13 cellular contexts compared by ENCODE assay signal in the genomic region with DNA sequence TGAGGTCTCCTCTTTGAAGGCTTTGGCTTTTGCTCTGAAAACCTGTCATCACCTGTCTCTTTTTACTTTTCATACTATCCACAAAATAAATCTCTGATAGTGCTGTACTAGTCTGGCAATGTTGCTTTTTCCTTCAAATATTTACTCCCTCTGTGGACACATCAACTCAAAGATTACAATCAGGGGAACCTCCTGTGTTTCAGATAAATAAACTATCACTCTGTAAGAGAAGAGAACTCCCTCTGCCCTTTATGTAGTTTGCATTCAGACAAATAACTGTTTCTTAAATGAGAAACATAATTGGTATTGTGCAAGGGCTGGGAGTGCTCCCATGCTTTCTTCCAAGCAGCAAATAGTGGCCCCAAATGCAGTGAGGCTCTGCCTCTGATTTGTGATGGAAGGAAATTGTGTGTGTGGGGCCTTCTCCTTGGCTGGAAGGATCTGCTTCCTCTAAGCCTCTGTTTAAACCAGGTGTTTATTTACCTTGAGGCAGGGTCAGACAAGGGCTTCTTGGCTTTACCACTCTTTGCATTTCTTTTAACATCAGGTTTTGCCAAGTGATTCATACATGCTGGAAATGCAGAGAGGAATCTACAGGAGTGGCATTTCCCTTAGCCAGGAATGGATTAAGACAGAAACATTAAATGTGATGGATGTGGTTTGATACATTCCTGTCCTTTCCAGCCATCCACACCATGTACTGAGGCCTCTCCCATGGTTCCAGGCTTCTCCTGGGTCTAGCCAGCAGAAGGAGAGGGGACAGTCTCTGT.
DNase-seq lines count a peak whose midpoint lies in the region; ATAC-seq and TF ChIP-seq lines count a peak whose summit lies in the region.
"Had no signal": no experiment of that assay in that cellular context is flagged by ENCODE, and none has a peak within 500 bp of the region (broad histone marks: within the 10 kb centered on the region; RNA-seq: fewer than 3 reads in every experiment).

No MANE protein-coding gene starts in this region.

- no peak for ATAC-seq in heart left ventricle
- ATAC-seq in HG02885 (IDR thresholded peaks at IDR 0.05; ENCODE audit: poor library complexity, unreplicated experiment) = no peak
- ATAC-seq: GM12878; stimulated activated effector memory CD8-positive, alpha-beta T cell treated with anti-CD3 and anti-CD28 coated beads, Interleukin-12 subunit alpha, Interleukin-12 subunit beta, amount 100 ng/mL, for 72 hours had no signal

- H3K27me3 ChIP-seq in left ventricle myocardium inferior (ENCODE audit: low read depth) = no peaks in the 10 kb centered on the region
- H3K27me3 ChIP-seq in heart left ventricle = no peaks in the 10 kb centered on the region
- H3K27me3 ChIP-seq in uterus = no peaks in the 10 kb centered on the region

- H3K9me3 Mint-ChIP-seq in MCF 10A (ENCODE audit: unreplicated experiment) = no peaks in the 10 kb centered on the region
- H3K9me3 Mint-ChIP-seq: stimulated activated effector memory CD8-positive, alpha-beta T cell treated with anti-CD3 and anti-CD28 coated beads, Interleukin-12 subunit alpha, Interleukin-12 subunit beta, amount 100 ng/mL, for 72 hours had no signal

- H3K36me3 ChIP-seq in left ventricle myocardium inferior (no peaks in the 10 kb centered on the region), heart left ventricle (no peaks in the 10 kb centered on the region), uterus (no peaks in the 10 kb centered on the region)

- H3K27ac Mint-ChIP-seq in MCF 10A (ENCODE audit: low read depth, unreplicated experiment) = peak overlapping the region; percentile 76
- H3K27ac Mint-ChIP-seq: stimulated activated effector memory CD8-positive, alpha-beta T cell treated with anti-CD3 and anti-CD28 coated beads, Interleukin-12 subunit alpha, Interleukin-12 subunit beta, amount 100 ng/mL, for 72 hours had no signal

- no TSS peak for BruUV-seq in MCF 10A (replicated peaks; lab: Mats Ljungman, UMichigan)

- H3K4me3 ChIP-seq in left ventricle myocardium inferior (no peak overlapping the region), heart left ventricle (no peak overlapping the region), uterus (no peak overlapping the region)
- H3K4me3 ChIP-seq: GM12878 had no signal

- H3K4me1 ChIP-seq in left ventricle myocardium inferior (peaks cover 31% of the 10 kb centered on the region), heart left ventricle (peaks cover 0 to 6% (median 0%) of the 10 kb centered on the region in 12 donors), uterus (peaks cover 0 to 3% of the 10 kb centered on the region in 2 donors)

- no peak for DNase-seq in left ventricle myocardium inferior
- DNase-seq in heart left ventricle = no peak
- peak; percentile 92 for DNase-seq in MCF 10A (ENCODE audit: unreplicated experiment)
- peak; percentile 78 for DNase-seq in iris pigment epithelial cell (ENCODE audit: low read depth)
- DNase-seq in uterus = peak in 1 of 2 donors; percentile 17
- DNase-seq in activated CD4-positive, alpha-beta T cell treated with anti-CD3 and anti-CD28 coated beads, Interleukin-2, amount 50 U/mL, for 1 hour = no peak
- no peak for DNase-seq in OCI-M1 (lab: John Stamatoyannopoulos, UW)
- DNase-seq: aorta, NCI-H774, T1000 had no signal

- peaks cover 7% of the 10 kb centered on the region for H3K4me1 Mint-ChIP-seq in MCF 10A (ENCODE audit: insufficient read depth, unreplicated experiment)
- H3K4me1 Mint-ChIP-seq: stimulated activated effector memory CD8-positive, alpha-beta T cell treated with anti-CD3 and anti-CD28 coated beads, Interleukin-12 subunit alpha, Interleukin-12 subunit beta, amount 100 ng/mL, for 72 hours had no signal

- no peak for TF ChIP-seq POLR2A in heart left ventricle (IDR thresholded peaks at IDR 0.05)
- no peak for TF ChIP-seq POLR2A in uterus (IDR thresholded peaks at IDR 0.05)

- CTCF ChIA-PET in MCF 10A (lab: Yijun Ruan, JAX) = interaction anchor here (0.7 to 2.1 kb wide), 5 partner anchors 13 to 147 kb away, joined by 3 to 8 read pairs (median 4); no protein-coding TSS in a partner anchor

- POLR2A ChIA-PET in MCF 10A (lab: Yijun Ruan, JAX) = no interaction called here

- intact Hi-C loops in left ventricle myocardium inferior (cut with micrococcal nuclease) (no loop called here), heart left ventricle (cut with DNase I) (no loop called here), MCF 10A (cut with micrococcal nuclease) (no loop called here), uterus (cut with DNase I; ENCODE audit: low total_unique reads) (no loop called here)

- TF ChIP-seq CTCF in left ventricle myocardium inferior (IDR thresholded peaks at IDR 0.05; ENCODE audit: borderline replicate concordance) = no peak
- TF ChIP-seq CTCF in heart left ventricle (IDR thresholded peaks at IDR 0.05) = no peak
- no peak for TF ChIP-seq CTCF in MCF 10A (IDR thresholded peaks at IDR 0.05; ENCODE audit: unreplicated experiment)
- TF ChIP-seq CTCF in uterus (IDR thresholded peaks at IDR 0.05) = no peak

- no peaks in the 10 kb centered on the region for H3K9me3 ChIP-seq in left ventricle myocardium inferior (replicated peaks)
- H3K9me3 ChIP-seq in heart left ventricle = no peaks in the 10 kb centered on the region
- no peaks in the 10 kb centered on the region for H3K9me3 ChIP-seq in uterus

- no peaks in the 10 kb centered on the region for H3K27me3 Mint-ChIP-seq in MCF 10A (ENCODE audit: insufficient read depth, unreplicated experiment)

- H3K36me3 Mint-ChIP-seq in MCF 10A (ENCODE audit: insufficient read depth, unreplicated experiment) = peaks cover 5% of the 10 kb centered on the region
- H3K36me3 Mint-ChIP-seq: stimulated activated effector memory CD8-positive, alpha-beta T cell treated with anti-CD3 and anti-CD28 coated beads, Interleukin-12 subunit alpha, Interleukin-12 subunit beta, amount 100 ng/mL, for 72 hours had no signal

- H3K27ac ChIP-seq in left ventricle myocardium inferior (replicated peaks) = peak overlapping the region; percentile 23
- H3K27ac ChIP-seq in heart left ventricle = peak overlapping the region in 1 of 12 donors; percentile 23
- H3K27ac ChIP-seq in uterus = peak overlapping the region; percentile 30 to 36

- no peak overlapping the region for H3K4me3 Mint-ChIP-seq in MCF 10A (ENCODE audit: unreplicated experiment)
- H3K4me3 Mint-ChIP-seq: stimulated activated effector memory CD8-positive, alpha-beta T cell treated with anti-CD3 and anti-CD28 coated beads, Interleukin-12 subunit alpha, Interleukin-12 subunit beta, amount 100 ng/mL, for 72 hours had no signal

Comparison
In these comparisons a context has a peak if more than half of its experiments do, and no peak if none do; other contexts are left out.
1. DNase-seq: peak in MCF 10A (single experiment) and iris pigment epithelial cell (single experiment); none in left ventricle myocardium inferior (single experiment), heart left ventricle (0 of 5), activated CD4-positive, alpha-beta T cell treated with anti-CD3 and anti-CD28 coated beads, Interleukin-2, amount 50 U/mL, for 1 hour (single experiment) and OCI-M1 (single experiment).